In genomic region chr3:71601811-71602210, GRCh38 we compare ENCODE assay signal across 14 cellular contexts. TPM values are rescaled to one million over a fixed set of nuclear protein-coding genes. Genes with fewer than 3 reads are reported as not detected.
DNase-seq lines count a peak whose midpoint lies in the region; ATAC-seq and TF ChIP-seq lines count a peak whose summit lies in the region.
"Had no signal": no experiment of that assay in that cellular context is flagged by ENCODE, and none has a peak within 500 bp of the region (broad histone marks: within the 10 kb centered on the region; RNA-seq: fewer than 3 reads in every experiment).

No MANE protein-coding gene starts in this region.

- ATAC-seq in HG03095 (IDR thresholded peaks at IDR 0.05; ENCODE audit: unreplicated experiment) = no peak
- no peak for ATAC-seq in GM21390 (IDR thresholded peaks at IDR 0.05; ENCODE audit: unreplicated experiment)
- ATAC-seq in HG02852 (IDR thresholded peaks at IDR 0.05; ENCODE audit: unreplicated experiment) = no peak

- H3K4me3 ChIP-seq in fibroblast of mammary gland (ENCODE audit: control insufficient read depth, low read depth, low read length) = no peak overlapping the region
- H3K4me3 ChIP-seq: coronary artery, SJSA1 had no signal

- DNase-seq in A172 (ENCODE audit: low spot score) (peak; percentile 90), Daoy (ENCODE audit: low read depth) (peak; percentile 72), RPMI7951 (ENCODE audit: low read depth) (peak; percentile 79), fibroblast of mammary gland (ENCODE audit: low read depth) (peak; percentile 78), NCI-H526 treated with DMSO at 0.1 percent for 48 hours (lab: John Stamatoyannopoulos, UW) (no peak)
- DNase-seq: activated naive CD8-positive, alpha-beta T cell treated with anti-CD3 and anti-CD28 coated beads, Interleukin-2, amount 10 ng/mL, durations not matched to agents 7 days and 5 days; C1 segment of cervical spinal cord; midbrain; NCI-H1930 had no signal

- no peak for TF ChIP-seq CTCF in fibroblast of mammary gland (conservative IDR thresholded peaks at IDR 0.05; ENCODE audit: control insufficient read depth, insufficient read depth, low read depth, low read length)

RNA-seq across cellular contexts. Expression of gene FOXP1, which starts 18.3 kb away (rescaled TPM):
- 10.3 and 16.1 TPM in 2 replicates for total RNA-seq in A172 (2014; rRNA removed; shearing (Covaris generic))
- total RNA-seq in Daoy (2014; rRNA removed; shearing (Covaris generic)) = 34.3 and 42.6 TPM in 2 replicates
- 28.1 and 35.9 TPM in 2 replicates for total RNA-seq in RPMI7951 (2014; rRNA removed; shearing (Covaris generic))
